In the genomic region with DNA sequence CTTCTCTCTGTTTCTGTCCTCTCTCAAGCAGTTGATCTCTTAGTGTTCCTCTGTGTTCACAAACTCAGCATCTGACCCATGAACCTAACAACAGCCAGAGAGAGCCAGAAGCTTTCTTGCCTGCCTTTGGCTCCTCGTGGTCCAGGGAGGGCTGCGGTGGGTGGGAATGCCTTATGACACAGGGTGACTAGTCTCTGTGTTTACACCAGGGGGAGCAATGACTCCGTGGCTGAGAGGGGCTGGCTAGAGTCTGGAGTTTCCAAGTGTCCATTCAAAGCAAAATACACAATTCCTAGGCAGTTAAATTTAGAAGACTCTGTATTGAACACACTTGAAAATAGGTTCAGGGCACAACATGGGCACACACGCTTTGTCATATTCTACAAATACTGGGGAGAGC, we compare ENCODE assay signal across 8 cellular contexts.
DNase-seq lines count a peak whose midpoint lies in the region; ATAC-seq, FAIRE-seq and TF ChIP-seq lines count a peak whose summit lies in the region.

No MANE protein-coding gene starts in this region.

- H3K4me1 Mint-ChIP-seq in CD14-positive monocyte, result no peaks in the 10 kb centered on the region

- H3K27me3 Mint-ChIP-seq in CD14-positive monocyte (ENCODE audit: low read depth in 3 of 3), result peaks cover 0 to 2% (median 0%) of the 10 kb centered on the region in 3 donors

- ATAC-seq in left lobe of liver, result peak; percentile 94

- H3K4me3 ChIP-seq in MG63 (no peak overlapping the region), bronchial epithelial cell (ENCODE audit: low read depth, low read length) (no peak overlapping the region)

- no peak overlapping the region for H3K27ac Mint-ChIP-seq in CD14-positive monocyte

- H3K36me3 Mint-ChIP-seq in CD14-positive monocyte, result no peaks in the 10 kb centered on the region

- H3K36me3 ChIP-seq in MG63 (no peaks in the 10 kb centered on the region), bronchial epithelial cell (ENCODE audit: control insufficient read depth, insufficient read depth, low read length) (no peaks in the 10 kb centered on the region)

- no peak for DNase-seq in CD14-positive monocyte (ENCODE audit: low spot score)
- DNase-seq in GM19239 (ENCODE audit: insufficient read length, low spot score), result peak; percentile 12
- DNase-seq in MG63, result peak; percentile 7
- peak; percentile 9 for DNase-seq in bronchial epithelial cell (ENCODE audit: low read depth)
- peak; percentile 42 for DNase-seq in left lobe of liver (ENCODE audit: low spot score)
- DNase-seq in ureter (ENCODE audit: low spot score), result peak; percentile 47
- DNase-seq in NK-92 (lab: John Stamatoyannopoulos, UW; ENCODE audit: unreplicated experiment), result no peak
- DNase-seq in NCI-H1694 treated with DMSO at 0.1 percent for 48 hours (lab: John Stamatoyannopoulos, UW), result no peak

- peak; percentile 16 for TF ChIP-seq CTCF in CD14-positive monocyte (IDR thresholded peaks at IDR 0.05)
- peak; percentile 55 for TF ChIP-seq CTCF in bronchial epithelial cell (IDR thresholded peaks at IDR 0.05; ENCODE audit: insufficient read depth, low read length, severe bottlenecking)

- H3K4me3 Mint-ChIP-seq in CD14-positive monocyte, result no peak overlapping the region

- no peaks in the 10 kb centered on the region for H3K9me3 ChIP-seq in MG63

- peaks cover 0 to 3% (median 2%) of the 10 kb centered on the region in 7 donors for H3K9me3 Mint-ChIP-seq in CD14-positive monocyte

- FAIRE-seq in GM19239 (lab: Jason Lieb, UNC) (no peak), bronchial epithelial cell (lab: Jason Lieb, UNC) (no peak)

- intact Hi-C loops in CD14-positive monocyte (cut with micrococcal nuclease), result no loop called here

- H3K27me3 ChIP-seq in MG63 (no peaks in the 10 kb centered on the region), bronchial epithelial cell (ENCODE audit: control insufficient read depth, insufficient read depth, low read length) (no peaks in the 10 kb centered on the region)

Comparison
In these comparisons a context has a peak if more than half of its experiments do, and no peak if none do; other contexts are left out.
1. DNase-seq: peak in GM19239 (single experiment), MG63 (single experiment), bronchial epithelial cell (single experiment), left lobe of liver (single experiment) and ureter (single experiment); none in CD14-positive monocyte (single experiment), NK-92 (single experiment) and NCI-H1694 treated with DMSO at 0.1 percent for 48 hours (single experiment).